In genomic region chr10:28281726-28282325, GRCh38 we compare ENCODE assay signal across 25 cellular contexts. TPM values are rescaled to one million over a fixed set of nuclear protein-coding genes. Genes with fewer than 3 reads are reported as not detected.
DNase-seq lines count a peak whose midpoint lies in the region; ATAC-seq and TF ChIP-seq lines count a peak whose summit lies in the region.
"Had no signal": no experiment of that assay in that cellular context is flagged by ENCODE, and none has a peak within 500 bp of the region (broad histone marks: within the 10 kb centered on the region; RNA-seq: fewer than 3 reads in every experiment).

No MANE protein-coding gene starts in this region.

- H3K27me3 ChIP-seq in body of pancreas (no peaks in the 10 kb centered on the region), stomach smooth muscle (ENCODE audit: control insufficient read depth in 1 of 2, insufficient read depth in 2 of 2, low read length in 2 of 2) (no peaks in the 10 kb centered on the region)
- H3K27me3 ChIP-seq in CD4-positive, alpha-beta memory T cell (ENCODE audit: insufficient read depth, low read length): no peaks in the 10 kb centered on the region
- H3K27me3 ChIP-seq: Peyer's patch, right lobe of liver, upper lobe of left lung had no signal

- H3K27ac Mint-ChIP-seq in CD4-positive, alpha-beta memory T cell: peak overlapping the region in 1 of 7 donors; percentile 47

- no peaks in the 10 kb centered on the region for H3K9me3 Mint-ChIP-seq in CD4-positive, alpha-beta memory T cell

- POLR2A ChIA-PET in CD4-positive, alpha-beta memory T cell (lab: Charles Lee; ENCODE audit: partially characterized antibody): no interaction called here

- H3K4me3 ChIP-seq in body of pancreas (no peak overlapping the region), stomach smooth muscle (ENCODE audit: low read length in 2 of 2) (no peak overlapping the region)
- no peak overlapping the region for H3K4me3 ChIP-seq in CD4-positive, alpha-beta memory T cell (ENCODE audit: low read length in 2 of 2)
- H3K4me3 ChIP-seq: Peyer's patch, right lobe of liver, upper lobe of left lung had no signal

- peak in 1 of 3 donors; percentile 7 for TF ChIP-seq POLR2A in body of pancreas (IDR thresholded peaks at IDR 0.05)

- peaks cover 0 to 8% of the 10 kb centered on the region in 2 donors for H3K36me3 Mint-ChIP-seq in CD4-positive, alpha-beta memory T cell

- no peaks in the 10 kb centered on the region for H3K9me3 ChIP-seq in body of pancreas
- H3K9me3 ChIP-seq in stomach smooth muscle (ENCODE audit: control insufficient read depth in 2 of 2, low read length in 2 of 2): no peaks in the 10 kb centered on the region
- no peaks in the 10 kb centered on the region for H3K9me3 ChIP-seq in CD4-positive, alpha-beta memory T cell (ENCODE audit: control insufficient read depth in 1 of 2, low read length in 2 of 2)
- H3K9me3 ChIP-seq: Peyer's patch, right lobe of liver, upper lobe of left lung had no signal

- peaks cover 20 to 60% (median 34%) of the 10 kb centered on the region in 4 donors for H3K4me1 Mint-ChIP-seq in CD4-positive, alpha-beta memory T cell

- H3K27ac ChIP-seq in body of pancreas (peak overlapping the region in 3 of 4 donors; percentile 56 to 82 (median 70)), stomach smooth muscle (ENCODE audit: low read length) (peak overlapping the region; percentile 24)
- no peak overlapping the region for H3K27ac ChIP-seq in CD4-positive, alpha-beta memory T cell (ENCODE audit: low read depth, low read length)
- H3K27ac ChIP-seq: 22Rv1, Peyer's patch, right lobe of liver, upper lobe of left lung, VCaP had no signal

- H3K36me3 ChIP-seq in body of pancreas (replicated peaks in 1 of 2; ENCODE audit: insufficient read depth in 1 of 2, low read depth in 2 of 2) (no peaks in the 10 kb centered on the region), stomach smooth muscle (ENCODE audit: control insufficient read depth in 2 of 2, insufficient read depth in 2 of 2, low read length in 2 of 2) (no peaks in the 10 kb centered on the region)
- H3K36me3 ChIP-seq in CD4-positive, alpha-beta memory T cell (ENCODE audit: insufficient read depth, low read length): no peaks in the 10 kb centered on the region
- H3K36me3 ChIP-seq: Peyer's patch, right lobe of liver, upper lobe of left lung had no signal

- no peaks in the 10 kb centered on the region for H3K27me3 Mint-ChIP-seq in CD4-positive, alpha-beta memory T cell
- H3K27me3 Mint-ChIP-seq: T-helper 17 cell had no signal

- no peak overlapping the region for H3K9ac ChIP-seq in stomach smooth muscle (ENCODE audit: low read length in 2 of 2)

- peak in 2 of 3 experiments; percentile 39 to 55 for DNase-seq in NCI-H1417 (lab: John Stamatoyannopoulos, UW)
- DNase-seq in NCI-H1417 treated with DMSO at 0.1 percent for 48 hours (lab: John Stamatoyannopoulos, UW): no peak
- peak; percentile 28 to 61 (median 45) for DNase-seq in body of pancreas
- DNase-seq in myocyte (ENCODE audit: low read depth): peak; percentile 9
- DNase-seq in CD4-positive, alpha-beta memory T cell: no peak
- DNase-seq in NCI-H2171 (lab: John Stamatoyannopoulos, UW): no peak
- DNase-seq: activated CD4-positive, alpha-beta T cell treated with anti-CD3 and anti-CD28 coated beads, Interleukin-2, amount 50 U/mL, for 4 hours; activated gamma-delta T cell treated with Interleukin-2 at 50 U/mL for 16 hours; activated T-cell treated with anti-CD3 and anti-CD28 coated beads for 4 hours; AML-193; cortex of kidney; hippocampal formation; Kasumi-1; mesendoderm; NCI-H1092; NCI-H774; Peyer's patch; right lobe of liver; stimulated activated naive CD8-positive, alpha-beta T cell treated with anti-CD3 and anti-CD28 coated beads, Interleukin-15, Interleukin-2, amounts not matched to agents 100 U/mL and 50 U/mL, for 24 hours; T-helper 17 cell; upper lobe of left lung had no signal

- WGBS in body of pancreas, 2 donors: 46 to 53% methylated on average over 7 of the region's 7 CpGs

- ATAC-seq in body of pancreas (peak; percentile 85), GM19351 (IDR thresholded peaks at IDR 0.05; ENCODE audit: unreplicated experiment) (no peak)
- ATAC-seq: right lobe of liver; stimulated activated naive CD8-positive, alpha-beta T cell treated with anti-CD3 and anti-CD28 coated beads, Interleukin-15, Interleukin-2, amounts not matched to agents 100 U/mL and 50 U/mL, for 24 hours; T-helper 17 cell had no signal

- intact Hi-C loops in body of pancreas (cut with DNase I): no loop called here
- intact Hi-C loops in CD4-positive, alpha-beta memory T cell (cut with micrococcal nuclease): no loop called here

- H3K4me3 Mint-ChIP-seq in CD4-positive, alpha-beta memory T cell: no peak overlapping the region
- H3K4me3 Mint-ChIP-seq: T-helper 17 cell had no signal

- CTCF ChIA-PET in CD4-positive, alpha-beta memory T cell (lab: Charles Lee; ENCODE audit: partially characterized antibody): interaction anchor here (1.0 to 1.1 kb wide), 2 partner anchors 10 to 112 kb away, joined by 3 read pairs; no protein-coding TSS in a partner anchor

- H3K4me1 ChIP-seq in body of pancreas (peaks cover 55% of the 10 kb centered on the region), stomach smooth muscle (ENCODE audit: control insufficient read depth, insufficient read depth, low read length) (peaks cover 33% of the 10 kb centered on the region)
- H3K4me1 ChIP-seq in CD4-positive, alpha-beta memory T cell (ENCODE audit: insufficient read depth, low read length): peaks cover 6% of the 10 kb centered on the region
- H3K4me1 ChIP-seq: Peyer's patch, right lobe of liver had no signal

- no peak for TF ChIP-seq CTCF in body of pancreas (IDR thresholded peaks at IDR 0.05)

RNA-seq across cellular contexts. Expression of gene MPP7, which starts 21.0 kb away (rescaled TPM):
- total RNA-seq in body of pancreas (10 to 100 TPM in 1 of 2 donors, 1 to 10 TPM in 1; 5.9 to 12.2 TPM), myocyte (3.6 and 5.6 TPM in 2 replicates)
- polyA plus RNA-seq in myocyte (2012): 4.2 TPM
- total RNA-seq in CD4-positive, alpha-beta memory T cell: 10 to 100 TPM; 24.9 to 28.1 TPM
- 10 to 100 TPM; 17.7 to 27.6 TPM for polyA plus RNA-seq in CD4-positive, alpha-beta memory T cell

Comparison
In these comparisons a context has a peak if more than half of its experiments do, and no peak if none do; other contexts are left out.
1. DNase-seq: peak in NCI-H1417 (2 of 3), body of pancreas (4 of 4) and myocyte (single experiment); none in NCI-H1417 treated with DMSO at 0.1 percent for 48 hours (single experiment), CD4-positive, alpha-beta memory T cell (0 of 5) and NCI-H2171 (single experiment).